ENCODE assay signal across 18 cellular contexts in genomic region chr4:128853741-128854140, GRCh38. TPM values are rescaled to one million over a fixed set of nuclear protein-coding genes. Genes with fewer than 3 reads are reported as not detected.
DNase-seq lines count a peak whose midpoint lies in the region; ATAC-seq, FAIRE-seq and TF ChIP-seq lines count a peak whose summit lies in the region.
"Had no signal": no experiment of that assay in that cellular context is flagged by ENCODE, and none has a peak within 500 bp of the region (broad histone marks: within the 10 kb centered on the region; RNA-seq: fewer than 3 reads in every experiment).

No MANE protein-coding gene starts in this region.

- H3K27me3 Mint-ChIP-seq in central memory CD8-positive, alpha-beta T cell = no peaks in the 10 kb centered on the region
- H3K27me3 Mint-ChIP-seq in nephron progenitor cell (ENCODE audit: low read depth, poor library complexity) = no peaks in the 10 kb centered on the region
- H3K27me3 Mint-ChIP-seq: dendritic cell treated with granulocyte-macrophage colony-stimulating factor and Interleukin-4, amounts not matched to agents 40 ng/mL and 50 ng/mL, for 4 days had no signal

- H4K20me1 ChIP-seq in DND-41 (ENCODE audit: insufficient read depth, low read length) = peaks cover 23% of the 10 kb centered on the region

- no peaks in the 10 kb centered on the region for H3K9me3 Mint-ChIP-seq in central memory CD8-positive, alpha-beta T cell
- no peaks in the 10 kb centered on the region for H3K9me3 Mint-ChIP-seq in nephron progenitor cell
- H3K9me3 Mint-ChIP-seq: dendritic cell treated with granulocyte-macrophage colony-stimulating factor and Interleukin-4, amounts not matched to agents 40 ng/mL and 50 ng/mL, for 4 days; neural crest cell; T-helper 1 cell treated with Interleukin-12 subunit alpha and Interleukin-12 subunit beta and Interleukin-4 antibody, amounts not matched to agents 30 μg/mL and 1 μg/mL, for 36 hours had no signal

- no peak overlapping the region for H3K9ac ChIP-seq in DND-41 (ENCODE audit: low read depth, low read length)

- no peaks in the 10 kb centered on the region for H3K27me3 ChIP-seq in DND-41 (ENCODE audit: insufficient read depth, low read length, poor library complexity)
- H3K27me3 ChIP-seq: vagina had no signal

- H3K79me2 ChIP-seq in DND-41 (ENCODE audit: insufficient read depth, low read length) = peaks cover 38% of the 10 kb centered on the region

- no peak overlapping the region for H3K4me3 ChIP-seq in DND-41 (ENCODE audit: low read depth in 1 of 2, low read length in 2 of 2)
- H3K4me3 ChIP-seq: left ventricle myocardium inferior, vagina had no signal

- peaks cover 26% of the 10 kb centered on the region for H3K4me1 ChIP-seq in DND-41 (ENCODE audit: insufficient read depth, low read length)

- no peak for TF ChIP-seq CTCF in DND-41 (IDR thresholded peaks at IDR 0.05; ENCODE audit: borderline replicate concordance, extremely low read depth, low read length, poor library complexity, severe bottlenecking)
- TF ChIP-seq CTCF in nephron progenitor cell (IDR thresholded peaks at IDR 0.05) = no peak
- no peak for TF ChIP-seq CTCF in D721Med (IDR thresholded peaks at IDR 0.05; ENCODE audit: insufficient read depth, missing control alignments)

- H3K4me2 ChIP-seq in DND-41 (ENCODE audit: insufficient read depth, low read length) = no peak overlapping the region

- peaks cover 98% of the 10 kb centered on the region for H3K36me3 ChIP-seq in DND-41 (ENCODE audit: insufficient read depth, low read length)

- H3K9me3 ChIP-seq in DND-41 (ENCODE audit: insufficient read depth, low read length, severe bottlenecking) = no peaks in the 10 kb centered on the region
- H3K9me3 ChIP-seq: left ventricle myocardium inferior, vagina had no signal

- DNase-seq in DND-41 = no peak
- DNase-seq in M059J (ENCODE audit: low read depth) = peak; percentile 4
- DNase-seq in central memory CD8-positive, alpha-beta T cell (ENCODE audit: low spot score in 2 of 2) = no peak
- DNase-seq in nephron progenitor cell = no peak
- DNase-seq in C1 segment of cervical spinal cord (lab: John Stamatoyannopoulos, UW) = no peak
- DNase-seq in D721Med (ENCODE audit: insufficient read length, low spot score) = no peak
- no peak for DNase-seq in T1000 (lab: John Stamatoyannopoulos, UW)
- DNase-seq: hippocampal formation; left ventricle myocardium inferior; NCI-H1930; right cardiac atrium; stimulated activated CD4-positive, alpha-beta T cell treated with anti-CD3 and anti-CD28 coated beads, Interleukin-4, amount 100 ng/mL, for 24 hours; stimulated activated naive CD4-positive, alpha-beta T cell treated with Interleukin-2 at 50 U/mL for 16 hours had no signal

- no peak for FAIRE-seq in D721Med (lab: Jason Lieb, UNC)
- FAIRE-seq: H1 had no signal

- H3K36me3 Mint-ChIP-seq in central memory CD8-positive, alpha-beta T cell (ENCODE audit: insufficient read depth) = peaks cover 63% of the 10 kb centered on the region
- H3K36me3 Mint-ChIP-seq in nephron progenitor cell (ENCODE audit: low read depth) = peaks cover 76% of the 10 kb centered on the region

- ATAC-seq in DND-41 (ENCODE audit: insufficient read depth, low read depth) = no peak
- no peak for ATAC-seq in central memory CD8-positive, alpha-beta T cell (replicated peaks; ENCODE audit: extremely low read depth, poor library complexity, severe bottlenecking)
- ATAC-seq: right cardiac atrium had no signal

- peak overlapping the region; percentile 93 for H3K27ac Mint-ChIP-seq in central memory CD8-positive, alpha-beta T cell (ENCODE audit: low read depth)
- peak overlapping the region; percentile 91 for H3K27ac Mint-ChIP-seq in nephron progenitor cell
- H3K27ac Mint-ChIP-seq: dendritic cell treated with granulocyte-macrophage colony-stimulating factor and Interleukin-4, amounts not matched to agents 40 ng/mL and 50 ng/mL, for 4 days had no signal

- H3K4me1 Mint-ChIP-seq in central memory CD8-positive, alpha-beta T cell = peaks cover 27% of the 10 kb centered on the region
- H3K4me1 Mint-ChIP-seq in nephron progenitor cell = peaks cover 33% of the 10 kb centered on the region
- H3K4me1 Mint-ChIP-seq: neural crest cell had no signal

- H3K27ac ChIP-seq in DND-41 (ENCODE audit: low read length) = peak overlapping the region; percentile 53; the same call in 1 of the 2 replicates
- H3K27ac ChIP-seq: left ventricle myocardium inferior, vagina had no signal

- no peak overlapping the region for H2AFZ ChIP-seq in DND-41 (ENCODE audit: low read depth, low read length)

- peak overlapping the region; percentile 59 for H3K4me3 Mint-ChIP-seq in central memory CD8-positive, alpha-beta T cell
- H3K4me3 Mint-ChIP-seq in nephron progenitor cell = no peak overlapping the region
- H3K4me3 Mint-ChIP-seq: dendritic cell treated with granulocyte-macrophage colony-stimulating factor and Interleukin-4, amounts not matched to agents 40 ng/mL and 50 ng/mL, for 4 days; neural crest cell had no signal

RNA-seq across cellular contexts. Expression of gene JADE1, which starts 44.2 kb away (rescaled TPM):
- 9.1 and 10.6 TPM in 2 replicates for total RNA-seq in M059J (2014; rRNA removed; shearing (Covaris generic))
